ENCODE assay signal across 9 cellular contexts in genomic region chr1:2258996-2259395, GRCh38. TPM values are rescaled to one million over a fixed set of nuclear protein-coding genes. Genes with fewer than 3 reads are reported as not detected.
DNase-seq lines count a peak whose midpoint lies in the region; ATAC-seq and TF ChIP-seq lines count a peak whose summit lies in the region.
"Had no signal": no experiment of that assay in that cellular context is flagged by ENCODE, and none has a peak within 500 bp of the region (broad histone marks: within the 10 kb centered on the region; RNA-seq: fewer than 3 reads in every experiment).

No MANE protein-coding gene starts in this region.

- ATAC-seq in HG02981 (IDR thresholded peaks at IDR 0.05; ENCODE audit: unreplicated experiment) (no peak), GM18861 (IDR thresholded peaks at IDR 0.05; ENCODE audit: unreplicated experiment) (no peak)

- H3K27me3 Mint-ChIP-seq in HFFc6 (ENCODE audit: insufficient read depth), result no peaks in the 10 kb centered on the region; the same call in 1 of the 2 replicates

- H3K4me3 Mint-ChIP-seq in HFFc6, result no peak overlapping the region

- H3K27ac ChIP-seq in KOPT-K1 (ENCODE audit: low read depth, low read length, poor library complexity, severe bottlenecking), result peak overlapping the region; percentile 10

- DNase-seq in activated CD8-positive, alpha-beta memory T cell treated with anti-CD3 and anti-CD28 coated beads for 48 hours (ENCODE audit: low read depth in 2 of 3, low spot score in 2 of 3), result peak in 2 of 3 experiments; percentile 31 to 32
- DNase-seq in effector CD4-positive, alpha-beta T cell, result peak; percentile 58
- peak; percentile 25 for DNase-seq in stimulated activated CD8-positive, alpha-beta memory T cell treated with anti-CD3 and anti-CD28 coated beads, Interleukin-15, amount 100 ng/mL, for 1 hour (ENCODE audit: low read depth)
- DNase-seq in NCI-H2171 treated with DMSO at 0.1 percent for 48 hours (lab: John Stamatoyannopoulos, UW) (no peak), HFFc6 (no peak)
- DNase-seq: NCI-H1694 had no signal

- H3K36me3 Mint-ChIP-seq in HFFc6 (ENCODE audit: low read depth), result no peaks in the 10 kb centered on the region; the same call in 1 of the 2 replicates

- no peak for TF ChIP-seq CTCF in HFFc6 (IDR thresholded peaks at IDR 0.05)

- peaks cover 14% of the 10 kb centered on the region for H3K9me3 ChIP-seq in KOPT-K1 (ENCODE audit: insufficient read depth, low read length, poor library complexity, severe bottlenecking)

- H3K4me1 Mint-ChIP-seq in HFFc6 (ENCODE audit: low read depth), result peaks cover 15% of the 10 kb centered on the region

- H3K9me3 Mint-ChIP-seq in HFFc6, result no peaks in the 10 kb centered on the region

- H3K36me3 ChIP-seq in KOPT-K1 (ENCODE audit: insufficient read depth, low read length), result no peaks in the 10 kb centered on the region

- H3K27ac Mint-ChIP-seq in HFFc6, result no peak overlapping the region

RNA-seq across cellular contexts. Expression of gene SKI, which starts 30.9 kb away (rescaled TPM):
- total RNA-seq in HFFc6 (2021; fragmentation: NEBNext Ultra II Directional; extraction: Animal tissue kit (Norgen Biotek cat#: 25700)), result 10 to 100 TPM; 63.7 to 76.6 (median 66.1) TPM

Comparison
In these comparisons a context has a peak if more than half of its experiments do, and no peak if none do; other contexts are left out.
1. DNase-seq: peak in activated CD8-positive, alpha-beta memory T cell treated with anti-CD3 and anti-CD28 coated beads for 48 hours (2 of 3), effector CD4-positive, alpha-beta T cell (single experiment) and stimulated activated CD8-positive, alpha-beta memory T cell treated with anti-CD3 and anti-CD28 coated beads, Interleukin-15, amount 100 ng/mL, for 1 hour (single experiment); none in NCI-H2171 treated with DMSO at 0.1 percent for 48 hours (single experiment) and HFFc6 (single experiment).